In the genomic region with DNA sequence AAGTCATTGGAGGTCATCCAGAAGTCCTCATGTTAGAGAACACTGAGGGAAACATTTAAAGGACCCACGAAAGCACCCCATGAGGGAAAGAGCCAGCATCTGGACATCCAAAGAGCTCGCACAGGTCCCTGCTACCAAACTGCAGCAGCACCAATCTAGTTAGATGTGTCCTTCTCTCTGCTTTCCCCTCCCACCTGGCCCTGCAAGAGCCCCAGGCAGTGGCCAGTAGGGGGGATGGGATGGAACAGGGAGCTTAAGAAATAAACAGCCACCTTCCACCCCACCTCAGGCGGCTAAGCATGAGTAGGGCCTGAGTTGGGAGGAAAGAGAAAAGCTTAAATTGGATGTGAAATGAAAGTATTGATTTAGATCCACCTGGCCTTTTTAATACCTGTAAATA, we compare ENCODE assay signal across 32 cellular contexts.
"Had no signal": no experiment of that assay in that cellular context is flagged by ENCODE, and none has a peak within 500 bp of the region (broad histone marks: within the 10 kb centered on the region; RNA-seq: fewer than 3 reads in every experiment).

No MANE protein-coding gene starts in this region.

- H3K27ac Mint-ChIP-seq: activated B cell treated with CpG ODN at 0.5 μM for 24 hours; activated CD4-positive, alpha-beta memory T cell treated with anti-CD3 and anti-CD28 coated beads for 36 hours; activated CD4-positive, alpha-beta T cell treated with anti-CD3 and anti-CD28 coated beads for 36 hours; activated CD4-positive, alpha-beta T cell treated with anti-CD3 and anti-CD28 coated beads, Interleukin-2, amount 10 ng/mL, durations not matched to agents 24 days and 14 days; activated CD8-positive, alpha-beta memory T cell treated with anti-CD3 and anti-CD28 coated beads, Interleukin-2, amount 10 ng/mL, durations not matched to agents 7 days and 5 days; activated CD8-positive, alpha-beta T cell treated with anti-CD3 and anti-CD28 coated beads, Interleukin-2, amount 10 ng/mL, durations not matched to agents 7 days and 5 days; activated naive CD4-positive, alpha-beta T cell treated with anti-CD3 and anti-CD28 coated beads for 36 hours; activated naive CD4-positive, alpha-beta T cell treated with anti-CD3 and anti-CD28 coated beads, Interleukin-2, amount 50 U/mL, for 24 hours; activated naive CD8-positive, alpha-beta T cell treated with anti-CD3 and anti-CD28 coated beads for 36 hours; activated naive CD8-positive, alpha-beta T cell treated with anti-CD3 and anti-CD28 coated beads, Interleukin-2, amount 50 U/mL, for 24 hours; activated T-helper 1 cell treated with anti-CD3 and anti-CD28 coated beads, Interleukin-12 subunit alpha, Interleukin-12 subunit beta, Interleukin-2, Interleukin-4 antibody, amounts not matched to agents 30 ng/mL and 10 ng/mL and 1 ng/mL, durations not matched to agents 14 hours and 24 hours and 36 hours; activated T-helper 2 cell treated with anti-CD3 and anti-CD28 coated beads, Interferon-gamma antibody, Interleukin-2, Interleukin-4, amounts not matched to agents 10 μg/mL and 5 μg/mL and 100 μg/mL, durations not matched to agents 14 hours and 24 hours and 36 hours had no signal

- H3K4me1 ChIP-seq: adrenal gland, body of pancreas, esophagus muscularis mucosa, foreskin keratinocyte, gastrocnemius medialis, heart left ventricle had no signal

- H3K4me3 Mint-ChIP-seq: activated B cell treated with CpG ODN at 0.5 μM for 24 hours; activated CD4-positive, alpha-beta memory T cell treated with anti-CD3 and anti-CD28 coated beads for 36 hours; activated CD4-positive, alpha-beta T cell treated with anti-CD3 and anti-CD28 coated beads for 36 hours; activated CD4-positive, alpha-beta T cell treated with anti-CD3 and anti-CD28 coated beads, Interleukin-2, amount 10 ng/mL, durations not matched to agents 24 days and 14 days; activated CD8-positive, alpha-beta memory T cell treated with anti-CD3 and anti-CD28 coated beads, Interleukin-2, amount 10 ng/mL, durations not matched to agents 7 days and 5 days; activated CD8-positive, alpha-beta T cell treated with anti-CD3 and anti-CD28 coated beads, Interleukin-2, amount 10 ng/mL, durations not matched to agents 7 days and 5 days; activated naive CD4-positive, alpha-beta T cell treated with anti-CD3 and anti-CD28 coated beads for 36 hours; activated naive CD4-positive, alpha-beta T cell treated with anti-CD3 and anti-CD28 coated beads, Interleukin-2, amount 50 U/mL, for 24 hours; activated naive CD8-positive, alpha-beta T cell treated with anti-CD3 and anti-CD28 coated beads for 36 hours; activated naive CD8-positive, alpha-beta T cell treated with anti-CD3 and anti-CD28 coated beads, Interleukin-2, amount 50 U/mL, for 24 hours; activated T-helper 1 cell treated with anti-CD3 and anti-CD28 coated beads, Interleukin-12 subunit alpha, Interleukin-12 subunit beta, Interleukin-2, Interleukin-4 antibody, amounts not matched to agents 30 ng/mL and 10 ng/mL and 1 ng/mL, durations not matched to agents 14 hours and 24 hours and 36 hours had no signal

- H3K36me3 Mint-ChIP-seq: activated CD8-positive, alpha-beta memory T cell treated with anti-CD3 and anti-CD28 coated beads, Interleukin-2, amount 10 ng/mL, durations not matched to agents 7 days and 5 days had no signal

- ATAC-seq: activated CD4-positive, alpha-beta T cell treated with anti-CD3 and anti-CD28 coated beads for 36 hours; activated CD8-positive, alpha-beta memory T cell treated with anti-CD3 and anti-CD28 coated beads, Interleukin-2, amount 10 ng/mL, durations not matched to agents 7 days and 5 days; activated CD8-positive, alpha-beta T cell treated with anti-CD3 and anti-CD28 coated beads, Interleukin-2, amount 10 ng/mL, durations not matched to agents 7 days and 5 days; activated naive CD8-positive, alpha-beta T cell treated with anti-CD3 and anti-CD28 coated beads, Interleukin-2, amount 50 U/mL, for 24 hours; body of pancreas; foreskin keratinocyte; gastrocnemius medialis; heart left ventricle had no signal

- H3K9me3 ChIP-seq: adrenal gland, body of pancreas, esophagus muscularis mucosa, gastrocnemius medialis, heart left ventricle had no signal

- H3K4me3 ChIP-seq: adrenal gland, body of pancreas, esophagus muscularis mucosa, gastrocnemius medialis, heart left ventricle had no signal

- H3K9me3 Mint-ChIP-seq: activated naive CD4-positive, alpha-beta T cell treated with anti-CD3 and anti-CD28 coated beads for 36 hours; activated naive CD8-positive, alpha-beta T cell treated with anti-CD3 and anti-CD28 coated beads for 36 hours had no signal

- H3K27ac ChIP-seq: adrenal gland, body of pancreas, esophagus muscularis mucosa, foreskin keratinocyte, gastrocnemius medialis, heart left ventricle had no signal

- H3K27me3 ChIP-seq: adrenal gland, body of pancreas, gastrocnemius medialis had no signal

- H3K4me1 Mint-ChIP-seq: activated B cell treated with CpG ODN at 0.5 μM for 24 hours; activated CD4-positive, alpha-beta T cell treated with anti-CD3 and anti-CD28 coated beads for 36 hours; activated CD4-positive, alpha-beta T cell treated with anti-CD3 and anti-CD28 coated beads, Interleukin-2, amount 10 ng/mL, durations not matched to agents 24 days and 14 days; activated CD8-positive, alpha-beta memory T cell treated with anti-CD3 and anti-CD28 coated beads, Interleukin-2, amount 10 ng/mL, durations not matched to agents 7 days and 5 days; activated naive CD4-positive, alpha-beta T cell treated with anti-CD3 and anti-CD28 coated beads, Interleukin-2, amount 50 U/mL, for 24 hours; activated naive CD8-positive, alpha-beta T cell treated with anti-CD3 and anti-CD28 coated beads for 36 hours; activated naive CD8-positive, alpha-beta T cell treated with anti-CD3 and anti-CD28 coated beads, Interleukin-2, amount 50 U/mL, for 24 hours had no signal

- H3K36me3 ChIP-seq: adrenal gland, esophagus muscularis mucosa, gastrocnemius medialis, heart left ventricle had no signal

- DNase-seq: activated B cell treated with CpG ODN at 0.5 μM for 24 hours; activated CD4-positive, alpha-beta memory T cell treated with anti-CD3 and anti-CD28 coated beads for 36 hours; activated CD4-positive, alpha-beta T cell treated with anti-CD3 and anti-CD28 coated beads for 36 hours; activated CD4-positive, alpha-beta T cell treated with anti-CD3 and anti-CD28 coated beads, Interleukin-2, amount 10 ng/mL, durations not matched to agents 24 days and 14 days; activated CD4-positive, CD25-positive, alpha-beta regulatory T cell treated with anti-CD3 and anti-CD28 coated beads, Interleukin-2, amount 50 U/mL, for 72 hours; activated CD8-positive, alpha-beta memory T cell treated with anti-CD3 and anti-CD28 coated beads, Interleukin-2, amount 10 ng/mL, durations not matched to agents 7 days and 5 days; activated CD8-positive, alpha-beta memory T cell treated with anti-CD3 and anti-CD28 coated beads, Interleukin-2, amount 50 U/mL, for 4 hours; activated CD8-positive, alpha-beta T cell treated with anti-CD3 and anti-CD28 coated beads, Interleukin-2, amount 10 ng/mL, durations not matched to agents 7 days and 5 days; activated effector memory CD4-positive, alpha-beta T cell treated with anti-CD3 and anti-CD28 coated beads, Interleukin-2, amount 50 U/mL, for 16 hours; activated naive CD4-positive, alpha-beta T cell treated with anti-CD3 and anti-CD28 coated beads for 36 hours; activated naive CD8-positive, alpha-beta T cell treated with anti-CD3 and anti-CD28 coated beads for 36 hours; activated naive CD8-positive, alpha-beta T cell treated with anti-CD3 and anti-CD28 coated beads, Interleukin-2, amount 50 U/mL, for 24 hours; activated T-cell treated with anti-CD3 and anti-CD28 coated beads, Interleukin-2, amount 50 U/mL, for 1 hour; activated T-cell treated with anti-CD3 and anti-CD28 coated beads, Interleukin-2, amount 50 U/mL, for 48 hours; adrenal gland; amygdala; aorta; body of pancreas; caudate nucleus; cortex of kidney; dermis blood vessel endothelial cell; effector CD4-positive, alpha-beta T cell; erythroblast; foreskin keratinocyte; gastrocnemius medialis; glutamatergic neuron; heart left ventricle; T-helper 2 cell had no signal
